In genomic region chr15:23713874-23714656, GRCh38 we compare ENCODE assay signal across 1 cellular context.
TF ChIP-seq lines count a peak whose summit lies in the region.
"Not testable (repeated sequence)": the region's sequence is repeated elsewhere in the genome, so short reads cannot be mapped to it uniquely, and the experiment has no call there.

No MANE protein-coding gene starts in this region.

TF ChIP-seq in HepG2, 621 proteins besides CTCF, POLR2A, EP300 and RAD21 (continued from another document and continues in another):
- peak; percentile 12; the same call in 1 of the 2 replicates for TF ChIP-seq PATZ1 (CRISPR knock-in tag; IDR thresholded peaks at IDR 0.05)
- 0 out of 2 replicates have a peak, but pooled peaks have one; percentile 36 for TF ChIP-seq SATB2 (CRISPR knock-in tag; IDR thresholded peaks at IDR 0.05)
- 0 out of 2 replicates have a peak, but pooled peaks have one; percentile 22 for TF ChIP-seq ERF (CRISPR knock-in tag; IDR thresholded peaks at IDR 0.05)
- 0 out of 2 replicates have a peak, but pooled peaks have one; percentile 28 for TF ChIP-seq MYC (CRISPR knock-in tag; IDR thresholded peaks at IDR 0.05; ENCODE audit: borderline replicate concordance)
- not testable (repeated sequence) for TF ChIP-seq SOX6, FOXA1 (IDR thresholded peaks at IDR 0.05)
- TF ChIP-seq SOX6 (CRISPR knock-in tag; IDR thresholded peaks at IDR 0.05), result peak; percentile 24; the same call in 1 of the 2 replicates
- TF ChIP-seq, protein P1, sequence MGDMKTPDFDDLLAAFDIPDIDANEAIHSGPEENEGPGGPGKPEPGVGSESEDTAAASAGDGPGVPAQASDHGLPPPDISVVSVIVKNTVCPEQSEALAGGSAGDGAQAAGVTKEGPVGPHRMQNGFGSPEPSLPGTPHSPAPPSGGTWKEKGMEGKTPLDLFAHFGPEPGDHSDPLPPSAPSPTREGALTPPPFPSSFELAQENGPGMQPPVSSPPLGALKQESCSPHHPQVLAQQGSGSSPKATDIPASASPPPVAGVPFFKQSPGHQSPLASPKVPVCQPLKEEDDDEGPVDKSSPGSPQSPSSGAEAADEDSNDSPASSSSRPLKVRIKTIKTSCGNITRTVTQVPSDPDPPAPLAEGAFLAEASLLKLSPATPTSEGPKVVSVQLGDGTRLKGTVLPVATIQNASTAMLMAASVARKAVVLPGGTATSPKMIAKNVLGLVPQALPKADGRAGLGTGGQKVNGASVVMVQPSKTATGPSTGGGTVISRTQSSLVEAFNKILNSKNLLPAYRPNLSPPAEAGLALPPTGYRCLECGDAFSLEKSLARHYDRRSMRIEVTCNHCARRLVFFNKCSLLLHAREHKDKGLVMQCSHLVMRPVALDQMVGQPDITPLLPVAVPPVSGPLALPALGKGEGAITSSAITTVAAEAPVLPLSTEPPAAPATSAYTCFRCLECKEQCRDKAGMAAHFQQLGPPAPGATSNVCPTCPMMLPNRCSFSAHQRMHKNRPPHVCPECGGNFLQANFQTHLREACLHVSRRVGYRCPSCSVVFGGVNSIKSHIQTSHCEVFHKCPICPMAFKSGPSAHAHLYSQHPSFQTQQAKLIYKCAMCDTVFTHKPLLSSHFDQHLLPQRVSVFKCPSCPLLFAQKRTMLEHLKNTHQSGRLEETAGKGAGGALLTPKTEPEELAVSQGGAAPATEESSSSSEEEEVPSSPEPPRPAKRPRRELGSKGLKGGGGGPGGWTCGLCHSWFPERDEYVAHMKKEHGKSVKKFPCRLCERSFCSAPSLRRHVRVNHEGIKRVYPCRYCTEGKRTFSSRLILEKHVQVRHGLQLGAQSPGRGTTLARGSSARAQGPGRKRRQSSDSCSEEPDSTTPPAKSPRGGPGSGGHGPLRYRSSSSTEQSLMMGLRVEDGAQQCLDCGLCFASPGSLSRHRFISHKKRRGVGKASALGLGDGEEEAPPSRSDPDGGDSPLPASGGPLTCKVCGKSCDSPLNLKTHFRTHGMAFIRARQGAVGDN (CRISPR knock-in tag; IDR thresholded peaks at IDR 0.05), result peak; percentile 64
- 0 out of 2 replicates have a peak, but pooled peaks have one; percentile 41 for TF ChIP-seq ZNF614 (CRISPR knock-in tag; IDR thresholded peaks at IDR 0.05; ENCODE audit: borderline replicate concordance)
- peak; percentile 57 for TF ChIP-seq YY1 (IDR thresholded peaks at IDR 0.05; ENCODE audit: insufficient read depth, insufficient replicate concordance, low read depth, low read length)
- 0 out of 2 replicates have a peak, but pooled peaks have one; percentile 36 for TF ChIP-seq KAT8 (CRISPR knock-in tag; IDR thresholded peaks at IDR 0.05)
- TF ChIP-seq, protein P2, sequence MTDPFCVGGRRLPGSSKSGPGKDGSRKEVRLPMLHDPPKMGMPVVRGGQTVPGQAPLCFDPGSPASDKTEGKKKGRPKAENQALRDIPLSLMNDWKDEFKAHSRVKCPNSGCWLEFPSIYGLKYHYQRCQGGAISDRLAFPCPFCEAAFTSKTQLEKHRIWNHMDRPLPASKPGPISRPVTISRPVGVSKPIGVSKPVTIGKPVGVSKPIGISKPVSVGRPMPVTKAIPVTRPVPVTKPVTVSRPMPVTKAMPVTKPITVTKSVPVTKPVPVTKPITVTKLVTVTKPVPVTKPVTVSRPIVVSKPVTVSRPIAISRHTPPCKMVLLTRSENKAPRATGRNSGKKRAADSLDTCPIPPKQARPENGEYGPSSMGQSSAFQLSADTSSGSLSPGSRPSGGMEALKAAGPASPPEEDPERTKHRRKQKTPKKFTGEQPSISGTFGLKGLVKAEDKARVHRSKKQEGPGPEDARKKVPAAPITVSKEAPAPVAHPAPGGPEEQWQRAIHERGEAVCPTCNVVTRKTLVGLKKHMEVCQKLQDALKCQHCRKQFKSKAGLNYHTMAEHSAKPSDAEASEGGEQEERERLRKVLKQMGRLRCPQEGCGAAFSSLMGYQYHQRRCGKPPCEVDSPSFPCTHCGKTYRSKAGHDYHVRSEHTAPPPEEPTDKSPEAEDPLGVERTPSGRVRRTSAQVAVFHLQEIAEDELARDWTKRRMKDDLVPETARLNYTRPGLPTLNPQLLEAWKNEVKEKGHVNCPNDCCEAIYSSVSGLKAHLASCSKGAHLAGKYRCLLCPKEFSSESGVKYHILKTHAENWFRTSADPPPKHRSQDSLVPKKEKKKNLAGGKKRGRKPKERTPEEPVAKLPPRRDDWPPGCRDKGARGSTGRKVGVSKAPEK (CRISPR knock-in tag; IDR thresholded peaks at IDR 0.05; ENCODE audit: borderline replicate concordance), result 0 out of 2 replicates have a peak, but pooled peaks have one; percentile 39
- 0 out of 2 replicates have a peak, but pooled peaks have one; percentile 10 for TF ChIP-seq RARA (CRISPR knock-in tag; IDR thresholded peaks at IDR 0.05)
- TF ChIP-seq HMG20A (CRISPR knock-in tag; IDR thresholded peaks at IDR 0.05; ENCODE audit: borderline replicate concordance), result peak; percentile 22; the same call in 1 of the 2 replicates
- TF ChIP-seq FOXA1 (CRISPR knock-in tag; IDR thresholded peaks at IDR 0.05), result peak; percentile 90
- TF ChIP-seq HMGXB4 (CRISPR knock-in tag; IDR thresholded peaks at IDR 0.05; ENCODE audit: borderline replicate concordance in 1 of 2, low read depth in 1 of 2), result peak; percentile 42 to 62; a peak in 1 of 4 replicates
- TF ChIP-seq ZMYM2 (CRISPR knock-in tag; IDR thresholded peaks at IDR 0.05), result 0 out of 2 replicates have a peak, but pooled peaks have one; percentile 20
- TF ChIP-seq, protein P3, sequence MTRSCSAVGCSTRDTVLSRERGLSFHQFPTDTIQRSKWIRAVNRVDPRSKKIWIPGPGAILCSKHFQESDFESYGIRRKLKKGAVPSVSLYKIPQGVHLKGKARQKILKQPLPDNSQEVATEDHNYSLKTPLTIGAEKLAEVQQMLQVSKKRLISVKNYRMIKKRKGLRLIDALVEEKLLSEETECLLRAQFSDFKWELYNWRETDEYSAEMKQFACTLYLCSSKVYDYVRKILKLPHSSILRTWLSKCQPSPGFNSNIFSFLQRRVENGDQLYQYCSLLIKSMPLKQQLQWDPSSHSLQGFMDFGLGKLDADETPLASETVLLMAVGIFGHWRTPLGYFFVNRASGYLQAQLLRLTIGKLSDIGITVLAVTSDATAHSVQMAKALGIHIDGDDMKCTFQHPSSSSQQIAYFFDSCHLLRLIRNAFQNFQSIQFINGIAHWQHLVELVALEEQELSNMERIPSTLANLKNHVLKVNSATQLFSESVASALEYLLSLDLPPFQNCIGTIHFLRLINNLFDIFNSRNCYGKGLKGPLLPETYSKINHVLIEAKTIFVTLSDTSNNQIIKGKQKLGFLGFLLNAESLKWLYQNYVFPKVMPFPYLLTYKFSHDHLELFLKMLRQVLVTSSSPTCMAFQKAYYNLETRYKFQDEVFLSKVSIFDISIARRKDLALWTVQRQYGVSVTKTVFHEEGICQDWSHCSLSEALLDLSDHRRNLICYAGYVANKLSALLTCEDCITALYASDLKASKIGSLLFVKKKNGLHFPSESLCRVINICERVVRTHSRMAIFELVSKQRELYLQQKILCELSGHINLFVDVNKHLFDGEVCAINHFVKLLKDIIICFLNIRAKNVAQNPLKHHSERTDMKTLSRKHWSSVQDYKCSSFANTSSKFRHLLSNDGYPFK (CRISPR knock-in tag; IDR thresholded peaks at IDR 0.05; ENCODE audit: borderline replicate concordance), result peak; percentile 77; the same call in 1 of the 2 replicates
- TF ChIP-seq THAP11 (CRISPR knock-in tag; IDR thresholded peaks at IDR 0.05), result peak; percentile 24; the same call in 1 of the 2 replicates
- peak; percentile 83 for TF ChIP-seq FOXA3 (CRISPR knock-in tag; IDR thresholded peaks at IDR 0.05)
- TF ChIP-seq, protein P4, sequence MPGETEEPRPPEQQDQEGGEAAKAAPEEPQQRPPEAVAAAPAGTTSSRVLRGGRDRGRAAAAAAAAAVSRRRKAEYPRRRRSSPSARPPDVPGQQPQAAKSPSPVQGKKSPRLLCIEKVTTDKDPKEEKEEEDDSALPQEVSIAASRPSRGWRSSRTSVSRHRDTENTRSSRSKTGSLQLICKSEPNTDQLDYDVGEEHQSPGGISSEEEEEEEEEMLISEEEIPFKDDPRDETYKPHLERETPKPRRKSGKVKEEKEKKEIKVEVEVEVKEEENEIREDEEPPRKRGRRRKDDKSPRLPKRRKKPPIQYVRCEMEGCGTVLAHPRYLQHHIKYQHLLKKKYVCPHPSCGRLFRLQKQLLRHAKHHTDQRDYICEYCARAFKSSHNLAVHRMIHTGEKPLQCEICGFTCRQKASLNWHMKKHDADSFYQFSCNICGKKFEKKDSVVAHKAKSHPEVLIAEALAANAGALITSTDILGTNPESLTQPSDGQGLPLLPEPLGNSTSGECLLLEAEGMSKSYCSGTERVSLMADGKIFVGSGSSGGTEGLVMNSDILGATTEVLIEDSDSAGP (CRISPR knock-in tag; IDR thresholded peaks at IDR 0.05; ENCODE audit: borderline replicate concordance), result peak; percentile 33; the same call in 1 of the 2 replicates
- 0 out of 2 replicates have a peak, but pooled peaks have one; percentile 28 for TF ChIP-seq FOXO1 (CRISPR knock-in tag; IDR thresholded peaks at IDR 0.05)
- TF ChIP-seq MEF2D (CRISPR knock-in tag; IDR thresholded peaks at IDR 0.05), result 0 out of 2 replicates have a peak, but pooled peaks have one; percentile 42
- TF ChIP-seq YEATS2 (CRISPR knock-in tag; IDR thresholded peaks at IDR 0.05; ENCODE audit: borderline replicate concordance), result peak; percentile 42; the same call in 1 of the 2 replicates
- 0 out of 2 replicates have a peak, but pooled peaks have one; percentile 30 for TF ChIP-seq ISL2 (CRISPR knock-in tag; IDR thresholded peaks at IDR 0.05)
- TF ChIP-seq HDAC2 (CRISPR knock-in tag; IDR thresholded peaks at IDR 0.05), result 0 out of 2 replicates have a peak, but pooled peaks have one; percentile 28
- TF ChIP-seq ZNF773 (CRISPR knock-in tag; IDR thresholded peaks at IDR 0.05; ENCODE audit: borderline replicate concordance), result 0 out of 2 replicates have a peak, but pooled peaks have one; percentile 41
- TF ChIP-seq ZBTB7B (CRISPR knock-in tag; IDR thresholded peaks at IDR 0.05), result peak; percentile 63; the same call in 1 of the 2 replicates
- peak; percentile 41; the same call in 1 of the 2 replicates for TF ChIP-seq ZNF501 (CRISPR knock-in tag; IDR thresholded peaks at IDR 0.05)
- TF ChIP-seq, protein P5, sequence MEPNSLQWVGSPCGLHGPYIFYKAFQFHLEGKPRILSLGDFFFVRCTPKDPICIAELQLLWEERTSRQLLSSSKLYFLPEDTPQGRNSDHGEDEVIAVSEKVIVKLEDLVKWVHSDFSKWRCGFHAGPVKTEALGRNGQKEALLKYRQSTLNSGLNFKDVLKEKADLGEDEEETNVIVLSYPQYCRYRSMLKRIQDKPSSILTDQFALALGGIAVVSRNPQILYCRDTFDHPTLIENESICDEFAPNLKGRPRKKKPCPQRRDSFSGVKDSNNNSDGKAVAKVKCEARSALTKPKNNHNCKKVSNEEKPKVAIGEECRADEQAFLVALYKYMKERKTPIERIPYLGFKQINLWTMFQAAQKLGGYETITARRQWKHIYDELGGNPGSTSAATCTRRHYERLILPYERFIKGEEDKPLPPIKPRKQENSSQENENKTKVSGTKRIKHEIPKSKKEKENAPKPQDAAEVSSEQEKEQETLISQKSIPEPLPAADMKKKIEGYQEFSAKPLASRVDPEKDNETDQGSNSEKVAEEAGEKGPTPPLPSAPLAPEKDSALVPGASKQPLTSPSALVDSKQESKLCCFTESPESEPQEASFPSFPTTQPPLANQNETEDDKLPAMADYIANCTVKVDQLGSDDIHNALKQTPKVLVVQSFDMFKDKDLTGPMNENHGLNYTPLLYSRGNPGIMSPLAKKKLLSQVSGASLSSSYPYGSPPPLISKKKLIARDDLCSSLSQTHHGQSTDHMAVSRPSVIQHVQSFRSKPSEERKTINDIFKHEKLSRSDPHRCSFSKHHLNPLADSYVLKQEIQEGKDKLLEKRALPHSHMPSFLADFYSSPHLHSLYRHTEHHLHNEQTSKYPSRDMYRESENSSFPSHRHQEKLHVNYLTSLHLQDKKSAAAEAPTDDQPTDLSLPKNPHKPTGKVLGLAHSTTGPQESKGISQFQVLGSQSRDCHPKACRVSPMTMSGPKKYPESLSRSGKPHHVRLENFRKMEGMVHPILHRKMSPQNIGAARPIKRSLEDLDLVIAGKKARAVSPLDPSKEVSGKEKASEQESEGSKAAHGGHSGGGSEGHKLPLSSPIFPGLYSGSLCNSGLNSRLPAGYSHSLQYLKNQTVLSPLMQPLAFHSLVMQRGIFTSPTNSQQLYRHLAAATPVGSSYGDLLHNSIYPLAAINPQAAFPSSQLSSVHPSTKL (CRISPR knock-in tag; IDR thresholded peaks at IDR 0.05), result peak; percentile 55; the same call in 1 of the 2 replicates
- 0 out of 2 replicates have a peak, but pooled peaks have one; percentile 34 for TF ChIP-seq ZNF737 (CRISPR knock-in tag; IDR thresholded peaks at IDR 0.05; ENCODE audit: borderline replicate concordance)
- TF ChIP-seq SAP130 (CRISPR knock-in tag; IDR thresholded peaks at IDR 0.05; ENCODE audit: low read depth), result peak; percentile 38
- TF ChIP-seq, protein P6, sequence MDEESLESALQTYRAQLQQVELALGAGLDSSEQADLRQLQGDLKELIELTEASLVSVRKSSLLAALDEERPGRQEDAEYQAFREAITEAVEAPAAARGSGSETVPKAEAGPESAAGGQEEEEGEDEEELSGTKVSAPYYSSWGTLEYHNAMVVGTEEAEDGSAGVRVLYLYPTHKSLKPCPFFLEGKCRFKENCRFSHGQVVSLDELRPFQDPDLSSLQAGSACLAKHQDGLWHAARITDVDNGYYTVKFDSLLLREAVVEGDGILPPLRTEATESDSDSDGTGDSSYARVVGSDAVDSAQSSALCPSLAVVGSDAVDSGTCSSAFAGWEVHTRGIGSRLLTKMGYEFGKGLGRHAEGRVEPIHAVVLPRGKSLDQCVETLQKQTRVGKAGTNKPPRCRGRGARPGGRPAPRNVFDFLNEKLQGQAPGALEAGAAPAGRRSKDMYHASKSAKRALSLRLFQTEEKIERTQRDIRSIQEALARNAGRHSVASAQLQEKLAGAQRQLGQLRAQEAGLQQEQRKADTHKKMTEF (CRISPR knock-in tag; IDR thresholded peaks at IDR 0.05), result peak; percentile 36; the same call in 1 of the 2 replicates
- TF ChIP-seq ZNF792 (CRISPR knock-in tag; IDR thresholded peaks at IDR 0.05), result 0 out of 2 replicates have a peak, but pooled peaks have one; percentile 31
- 0 out of 2 replicates have a peak, but pooled peaks have one; percentile 28 for TF ChIP-seq ZNF329 (CRISPR knock-in tag; IDR thresholded peaks at IDR 0.05; ENCODE audit: low read depth)
